ENCODE assay signal across 32 cellular contexts in genomic region chr6:85044336-85044735, GRCh38.
"Had no signal": no experiment of that assay in that cellular context is flagged by ENCODE, and none has a peak within 500 bp of the region (broad histone marks: within the 10 kb centered on the region; RNA-seq: fewer than 3 reads in every experiment).

No MANE protein-coding gene starts in this region.

- H3K27ac Mint-ChIP-seq: activated CD4-positive, alpha-beta T cell treated with anti-CD3 and anti-CD28 coated beads, Interleukin-2, amount 10 ng/mL, durations not matched to agents 24 days and 14 days; activated naive CD4-positive, alpha-beta T cell treated with anti-CD3 and anti-CD28 coated beads, Interleukin-2, amount 10 ng/mL, durations not matched to agents 7 days and 5 days; activated naive CD8-positive, alpha-beta T cell; activated naive CD8-positive, alpha-beta T cell treated with anti-CD3 and anti-CD28 coated beads, Interleukin-2, amount 50 U/mL, for 24 hours; activated T-helper 1 cell treated with anti-CD3 and anti-CD28 coated beads, Interleukin-12 subunit alpha, Interleukin-12 subunit beta, Interleukin-2, Interleukin-4 antibody, amounts not matched to agents 30 ng/mL and 10 ng/mL and 1 ng/mL, durations not matched to agents 14 hours and 24 hours and 36 hours; brain; T-helper 1 cell treated with Interleukin-12 subunit alpha and Interleukin-12 subunit beta and Interleukin-4 antibody, amounts not matched to agents 30 μg/mL and 1 μg/mL, for 36 hours; T-helper 2 cell treated with Interferon-gamma antibody and Interleukin-4, amounts not matched to agents 5 μg/mL and 100 μg/mL, for 36 hours had no signal

- H3K4me1 Mint-ChIP-seq: activated CD4-positive, alpha-beta T cell treated with anti-CD3 and anti-CD28 coated beads, Interleukin-2, amount 10 ng/mL, durations not matched to agents 24 days and 14 days; activated naive CD4-positive, alpha-beta T cell treated with anti-CD3 and anti-CD28 coated beads, Interleukin-2, amount 10 ng/mL, durations not matched to agents 7 days and 5 days; activated naive CD8-positive, alpha-beta T cell treated with anti-CD3 and anti-CD28 coated beads, Interleukin-2, amount 50 U/mL, for 24 hours; brain had no signal

- H3K9ac ChIP-seq: KMS-11, SK-N-SH had no signal

- H3K4me3 ChIP-seq: Peyer's patch, SJSA1 had no signal

- H3K27me3 ChIP-seq: Peyer's patch, SJSA1 had no signal

- DNase-seq: activated CD4-positive, alpha-beta T cell treated with anti-CD3 and anti-CD28 coated beads, Interleukin-2, amount 10 ng/mL, durations not matched to agents 24 days and 14 days; activated CD4-positive, alpha-beta T cell treated with anti-CD3 and anti-CD28 coated beads, Interleukin-2, amount 50 U/mL, for 48 hours; activated CD8-positive, alpha-beta memory T cell treated with anti-CD3 and anti-CD28 coated beads, Interleukin-2, amount 50 U/mL, for 4 hours; activated gamma-delta T cell treated with Interleukin-2 at 50 U/mL for 16 hours; activated naive CD4-positive, alpha-beta T cell treated with anti-CD3 and anti-CD28 coated beads, Interleukin-2, amount 10 ng/mL, durations not matched to agents 7 days and 5 days; activated naive CD8-positive, alpha-beta T cell treated with anti-CD3 and anti-CD28 coated beads, Interleukin-2, amount 50 U/mL, for 24 hours; activated T-cell treated with anti-CD3 and anti-CD28 coated beads for 4 hours; activated T-cell treated with anti-CD3 and anti-CD28 coated beads, Interleukin-2, amount 50 U/mL, for 4 hours; anterior cingulate cortex; MM.1S; MV-4-11; NCI-H1092; NCI-H1436 treated with DMSO at 0.1 percent for 48 hours; NCI-H1694 treated with DMSO at 0.1 percent for 48 hours; NCI-H2029; NCI-H2171; NCI-H510A; NCI-H526; NCI-H748 treated with DMSO at 0.1 percent for 48 hours; NK-92 treated with Interleukin-12 subunit alpha and Interleukin-12 subunit beta, amount 100 ng/mL, for 24 hours; PC-3; Peyer's patch; RPMI8226; SHP77 treated with DMSO at 0.1 percent for 48 hours; SK-N-SH had no signal

- ATAC-seq: activated naive CD8-positive, alpha-beta T cell treated with anti-CD3 and anti-CD28 coated beads, Interleukin-2, amount 50 U/mL, for 24 hours; activated T-cell treated with anti-CD3 and anti-CD28 coated beads, Interleukin-2, amount 50 U/mL, for 4 hours; PC-3 had no signal

- H3K4me3 Mint-ChIP-seq: activated CD4-positive, alpha-beta T cell treated with anti-CD3 and anti-CD28 coated beads, Interleukin-2, amount 10 ng/mL, durations not matched to agents 24 days and 14 days; activated naive CD4-positive, alpha-beta T cell treated with anti-CD3 and anti-CD28 coated beads, Interleukin-2, amount 10 ng/mL, durations not matched to agents 7 days and 5 days; activated naive CD8-positive, alpha-beta T cell; activated naive CD8-positive, alpha-beta T cell treated with anti-CD3 and anti-CD28 coated beads, Interleukin-2, amount 50 U/mL, for 24 hours; activated T-cell treated with anti-CD3 and anti-CD28 coated beads, Interleukin-2, amount 50 U/mL, for 4 hours; activated T-helper 1 cell treated with anti-CD3 and anti-CD28 coated beads, Interleukin-12 subunit alpha, Interleukin-12 subunit beta, Interleukin-2, Interleukin-4 antibody, amounts not matched to agents 30 ng/mL and 10 ng/mL and 1 ng/mL, durations not matched to agents 14 hours and 24 hours and 36 hours; brain; T-helper 1 cell treated with Interleukin-12 subunit alpha and Interleukin-12 subunit beta and Interleukin-4 antibody, amounts not matched to agents 30 μg/mL and 1 μg/mL, for 36 hours; T-helper 2 cell treated with Interferon-gamma antibody and Interleukin-4, amounts not matched to agents 5 μg/mL and 100 μg/mL, for 36 hours had no signal

- H3K9me2 ChIP-seq: SK-N-SH had no signal

- H3K27ac ChIP-seq: KMS-11, Peyer's patch had no signal

- H3K9me3 Mint-ChIP-seq: activated CD4-positive, alpha-beta T cell treated with anti-CD3 and anti-CD28 coated beads, Interleukin-2, amount 10 ng/mL, durations not matched to agents 24 days and 14 days; activated naive CD8-positive, alpha-beta T cell treated with anti-CD3 and anti-CD28 coated beads, Interleukin-2, amount 50 U/mL, for 24 hours; activated T-cell treated with anti-CD3 and anti-CD28 coated beads, Interleukin-2, amount 50 U/mL, for 4 hours had no signal

- H3K36me3 ChIP-seq: Peyer's patch, SJSA1 had no signal

- H3K36me3 Mint-ChIP-seq: activated naive CD4-positive, alpha-beta T cell treated with anti-CD3 and anti-CD28 coated beads, Interleukin-2, amount 10 ng/mL, durations not matched to agents 7 days and 5 days; activated naive CD8-positive, alpha-beta T cell; brain had no signal

- H3K27me3 Mint-ChIP-seq: activated CD4-positive, alpha-beta T cell treated with anti-CD3 and anti-CD28 coated beads, Interleukin-2, amount 10 ng/mL, durations not matched to agents 24 days and 14 days; activated naive CD4-positive, alpha-beta T cell treated with anti-CD3 and anti-CD28 coated beads, Interleukin-2, amount 10 ng/mL, durations not matched to agents 7 days and 5 days; activated naive CD8-positive, alpha-beta T cell had no signal

- H3K4me1 ChIP-seq: Peyer's patch had no signal

- H3K4me2 ChIP-seq: KMS-11, SK-N-SH had no signal

- H3K9me3 ChIP-seq: Peyer's patch, SJSA1, SK-N-SH had no signal
